In genomic region chr10:78914060-78914378, GRCh38 we compare ENCODE assay signal across 15 cellular contexts.
"Had no signal": no experiment of that assay in that cellular context is flagged by ENCODE, and none has a peak within 500 bp of the region (broad histone marks: within the 10 kb centered on the region; RNA-seq: fewer than 3 reads in every experiment).

No MANE protein-coding gene starts in this region.

- H3K9me3 ChIP-seq: heart right ventricle, pancreas, testis had no signal

- FAIRE-seq: bronchial epithelial cell, endothelial cell of umbilical vein, kidney, pancreas had no signal

- H3K4me3 ChIP-seq: heart right ventricle, pancreas, testis had no signal

- H3K36me3 ChIP-seq: heart right ventricle, pancreas had no signal

- ATAC-seq: activated CD8-positive, alpha-beta T cell treated with anti-CD3 and anti-CD28 coated beads for 36 hours had no signal

- H3K4me1 ChIP-seq: testis had no signal

- H3K27me3 ChIP-seq: heart right ventricle, pancreas, testis had no signal

- DNase-seq: activated CD4-positive, alpha-beta T cell treated with anti-CD3 and anti-CD28 coated beads for 1 hour; activated CD8-positive, alpha-beta memory T cell treated with anti-CD3 and anti-CD28 coated beads, Interleukin-2, amount 50 U/mL, for 4 hours; activated CD8-positive, alpha-beta T cell treated with anti-CD3 and anti-CD28 coated beads for 36 hours; activated naive CD8-positive, alpha-beta T cell treated with anti-CD3 and anti-CD28 coated beads, Interleukin-2, amount 10 ng/mL, durations not matched to agents 7 days and 5 days; foreskin melanocyte; heart right ventricle; mesenchymal stem cell; nephron progenitor cell; stimulated activated CD4-positive, alpha-beta T cell treated with anti-CD3 and anti-CD28 coated beads, Interleukin-15, amount 100 ng/mL, for 24 hours; stimulated activated CD4-positive, alpha-beta T cell treated with anti-CD3 and anti-CD28 coated beads, Interleukin-4, amount 100 ng/mL, for 24 hours had no signal

- H3K27ac ChIP-seq: heart right ventricle, testis had no signal
